In genomic region chr7:36303202-36304098, GRCh38 we compare ENCODE assay signal across 7 cellular contexts.
DNase-seq lines count a peak whose midpoint lies in the region; ATAC-seq and TF ChIP-seq lines count a peak whose summit lies in the region.

No MANE protein-coding gene starts in this region.

- H3K4me3 Mint-ChIP-seq in natural killer cell treated with Interleukin-12 subunit alpha and Interleukin-12 subunit beta and Interleukin-15 and Interleukin-18, amount 100 ng/mL, for 72 hours, result no peak overlapping the region

- peak; percentile 8 for DNase-seq in RKO (ENCODE audit: low spot score)
- DNase-seq in fibroblast of mammary gland (ENCODE audit: low read depth), result peak; percentile 97
- peak; percentile 82 for DNase-seq in occipital lobe (lab: John Stamatoyannopoulos, UW)
- no peak for DNase-seq in natural killer cell treated with Interleukin-12 subunit alpha and Interleukin-12 subunit beta and Interleukin-15 and Interleukin-18, amount 100 ng/mL, for 72 hours (ENCODE audit: low spot score)
- DNase-seq in stimulated activated CD4-positive, alpha-beta T cell treated with anti-CD3 and anti-CD28 coated beads, Interleukin-4, amount 100 ng/mL, for 1 hour, result no peak

- peak; percentile 52 for ATAC-seq in HG03442 (IDR thresholded peaks at IDR 0.05; ENCODE audit: unreplicated experiment)
- no peak for ATAC-seq in natural killer cell treated with Interleukin-12 subunit alpha and Interleukin-12 subunit beta and Interleukin-15 and Interleukin-18, amount 100 ng/mL, for 72 hours
- no peak for ATAC-seq in GM18858 (IDR thresholded peaks at IDR 0.05; ENCODE audit: unreplicated experiment)

- no peaks in the 10 kb centered on the region for H3K9me3 Mint-ChIP-seq in natural killer cell treated with Interleukin-12 subunit alpha and Interleukin-12 subunit beta and Interleukin-15 and Interleukin-18, amount 100 ng/mL, for 72 hours

- no peak for TF ChIP-seq CTCF in fibroblast of mammary gland (conservative IDR thresholded peaks at IDR 0.05; ENCODE audit: control insufficient read depth, insufficient read depth, low read depth, low read length)

- no peaks in the 10 kb centered on the region for H3K4me1 Mint-ChIP-seq in natural killer cell treated with Interleukin-12 subunit alpha and Interleukin-12 subunit beta and Interleukin-15 and Interleukin-18, amount 100 ng/mL, for 72 hours (ENCODE audit: low read depth in 2 of 2)

- no peaks in the 10 kb centered on the region for H3K36me3 Mint-ChIP-seq in natural killer cell treated with Interleukin-12 subunit alpha and Interleukin-12 subunit beta and Interleukin-15 and Interleukin-18, amount 100 ng/mL, for 72 hours

- H3K27ac Mint-ChIP-seq in natural killer cell treated with Interleukin-12 subunit alpha and Interleukin-12 subunit beta and Interleukin-15 and Interleukin-18, amount 100 ng/mL, for 72 hours, result no peak overlapping the region

- no peak overlapping the region for H3K4me3 ChIP-seq in fibroblast of mammary gland (ENCODE audit: control insufficient read depth, low read depth, low read length)

- peaks cover 0 to 4% of the 10 kb centered on the region in 2 donors for H3K27me3 Mint-ChIP-seq in natural killer cell treated with Interleukin-12 subunit alpha and Interleukin-12 subunit beta and Interleukin-15 and Interleukin-18, amount 100 ng/mL, for 72 hours

Comparison
In these comparisons a context has a peak if more than half of its experiments do, and no peak if none do; other contexts are left out.
1. DNase-seq: peak in RKO (single experiment), fibroblast of mammary gland (single experiment) and occipital lobe (single experiment); none in natural killer cell treated with Interleukin-12 subunit alpha and Interleukin-12 subunit beta and Interleukin-15 and Interleukin-18, amount 100 ng/mL, for 72 hours (single experiment) and stimulated activated CD4-positive, alpha-beta T cell treated with anti-CD3 and anti-CD28 coated beads, Interleukin-4, amount 100 ng/mL, for 1 hour (single experiment).